In the genomic region with DNA sequence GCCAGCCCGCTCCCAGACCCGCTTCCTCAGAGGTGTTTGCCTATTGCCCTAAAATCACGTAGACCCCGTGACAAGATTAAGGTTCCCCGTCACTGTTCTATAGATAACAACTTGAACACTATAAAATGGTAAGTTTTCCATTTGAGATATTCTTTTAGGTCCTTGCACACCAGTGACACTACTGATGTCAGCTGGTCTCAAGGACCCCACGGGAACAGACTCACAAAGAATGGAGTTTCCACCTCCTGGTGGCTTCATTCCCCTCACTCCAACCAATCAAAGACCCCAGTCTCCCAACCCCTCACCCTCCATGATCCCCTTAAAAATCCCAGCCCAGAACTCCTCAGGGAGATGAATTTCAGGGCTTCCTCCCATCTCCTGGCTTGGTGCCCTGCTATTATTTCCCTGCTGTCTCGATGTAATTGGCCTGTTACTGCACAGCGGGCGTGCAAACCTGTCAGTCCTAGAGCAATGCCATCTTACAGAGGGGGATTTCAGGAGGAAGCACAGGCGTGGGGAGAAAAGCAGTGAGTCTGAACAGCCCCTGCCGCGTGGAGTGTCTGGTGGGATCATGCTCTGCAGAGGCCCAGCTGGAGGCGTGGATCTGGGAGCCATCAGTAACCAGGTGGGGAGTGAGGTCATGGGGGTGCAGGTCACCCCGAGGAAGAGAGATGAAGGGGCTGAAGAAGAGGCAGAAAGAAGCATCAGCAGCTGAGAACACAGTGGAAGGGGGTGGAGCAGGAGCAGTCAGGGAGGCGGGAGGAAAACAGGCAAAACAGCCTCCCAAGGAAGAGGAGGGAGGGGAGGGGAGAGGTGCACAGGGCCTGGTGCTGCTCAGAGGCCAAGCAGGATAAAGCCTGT, we compare ENCODE assay signal across 9 cellular contexts. TPM values are rescaled to one million over a fixed set of nuclear protein-coding genes. Genes with fewer than 3 reads are reported as not detected.
A peak's percentile ranks its signal among the peaks of the same experiment; 100 is the strongest.
DNase-seq lines count a peak whose midpoint lies in the region; ATAC-seq and TF ChIP-seq lines count a peak whose summit lies in the region.
"Had no signal": no experiment of that assay in that cellular context is flagged by ENCODE, and none has a peak within 500 bp of the region (broad histone marks: within the 10 kb centered on the region; RNA-seq: fewer than 3 reads in every experiment).

No MANE protein-coding gene starts in this region.

- no peak for TF ChIP-seq RAD21 in SK-N-SH (IDR thresholded peaks at IDR 0.05; ENCODE audit: low read length)

- TF ChIP-seq EP300 in SK-N-SH (IDR thresholded peaks at IDR 0.05; ENCODE audit: borderline replicate concordance in 1 of 2, low read depth in 1 of 2, low read length in 1 of 2) = no peak

- DNase-seq in D341Med (ENCODE audit: low spot score) (peak; percentile 81), NCI-H1105 (lab: John Stamatoyannopoulos, UW) (peak; percentile 81), SK-N-SH (peak; percentile 66), H4 (ENCODE audit: low spot score) (no peak)
- DNase-seq in effector CD4-positive, alpha-beta T cell = no peak

- 43% methylated on average over 15 of the region's 15 CpGs for WGBS in SK-N-SH (ENCODE audit: low lambda C conversion rate)

- no peak for TF ChIP-seq CTCF in SK-N-SH (IDR thresholded peaks at IDR 0.05)

- H3K9ac ChIP-seq in SK-N-SH (no peak overlapping the region), muscle layer of colon (ENCODE audit: low read length) (peak overlapping the region; percentile 91)

- no peak for ATAC-seq in HG03469 (IDR thresholded peaks at IDR 0.05; ENCODE audit: unreplicated experiment)
- ATAC-seq: right cardiac atrium had no signal

- H4K20me1 ChIP-seq in SK-N-SH (ENCODE audit: insufficient read depth) = no peaks in the 10 kb centered on the region

- H3K79me2 ChIP-seq in SK-N-SH (ENCODE audit: insufficient read depth) = no peaks in the 10 kb centered on the region

- H3F3A ChIP-seq in SK-N-SH (replicated peaks; ENCODE audit: insufficient read depth) = peaks cover 5% of the 10 kb centered on the region

- no peak overlapping the region for H3K4me2 ChIP-seq in SK-N-SH

- no peaks in the 10 kb centered on the region for H3K9me3 ChIP-seq in SK-N-SH
- H3K9me3 ChIP-seq in muscle layer of colon (ENCODE audit: low read length) = no peaks in the 10 kb centered on the region

- H3K4me1 ChIP-seq in SK-N-SH (ENCODE audit: control insufficient read depth in 1 of 2, insufficient read depth in 2 of 2, low read depth in 1 of 2, low read length in 1 of 2) (peaks cover 13 to 35% of the 10 kb centered on the region in 2 experiments; a peak in 3 of 4 replicates), muscle layer of colon (ENCODE audit: insufficient read depth, low read length) (peaks cover 69% of the 10 kb centered on the region)

- H3K9me2 ChIP-seq in SK-N-SH = no peaks in the 10 kb centered on the region

- CTCF ChIA-PET in SK-N-SH (lab: Yijun Ruan, JAX) = interaction anchor here (0.6 to 6.9 kb wide), 2 partner anchors 12 to 18 kb away, joined by 3 to 98 read pairs; no protein-coding TSS in a partner anchor

- POLR2A ChIA-PET in SK-N-SH (lab: Yijun Ruan, JAX) = no interaction called here

- no peak overlapping the region for H3K4me3 ChIP-seq in SK-N-SH (ENCODE audit: low read depth in 2 of 2, low read length in 1 of 2)
- H3K4me3 ChIP-seq in muscle layer of colon (ENCODE audit: low read depth in 1 of 2, low read length in 2 of 2) = peak overlapping the region; percentile 18 to 45
- H3K4me3 ChIP-seq: dorsolateral prefrontal cortex had no signal

- H2AFZ ChIP-seq in SK-N-SH (ENCODE audit: low read depth) = no peak overlapping the region

- no peaks in the 10 kb centered on the region for H3K36me3 ChIP-seq in SK-N-SH (replicated peaks in 1 of 2; ENCODE audit: control insufficient read depth in 1 of 2, insufficient read depth in 2 of 2, low read length in 1 of 2)
- no peaks in the 10 kb centered on the region for H3K36me3 ChIP-seq in muscle layer of colon (ENCODE audit: insufficient read depth, low read length)

- no peaks in the 10 kb centered on the region for H3K27me3 ChIP-seq in SK-N-SH (ENCODE audit: insufficient read depth)
- no peaks in the 10 kb centered on the region for H3K27me3 ChIP-seq in muscle layer of colon (ENCODE audit: control insufficient read depth in 1 of 2, insufficient read depth in 2 of 2, low read length in 2 of 2)

- peak overlapping the region in 1 of 2 experiments; percentile 16; a peak in 2 of 4 replicates for H3K27ac ChIP-seq in SK-N-SH (ENCODE audit: low read depth in 2 of 2, low read length in 1 of 2)
- H3K27ac ChIP-seq in muscle layer of colon (ENCODE audit: low read depth, low read length) = peak overlapping the region; percentile 96
- H3K27ac ChIP-seq: dorsolateral prefrontal cortex had no signal

TF ChIP-seq in SK-N-SH, 30 proteins besides CTCF, POLR2A, EP300 and RAD21 (continues in another document):
- TF ChIP-seq NFIC (IDR thresholded peaks at IDR 0.05; ENCODE audit: borderline replicate concordance) (no peak), FOXM1 (IDR thresholded peaks at IDR 0.05; ENCODE audit: low read depth) (no peak), EZH2phosphoT487 (IDR thresholded peaks at IDR 0.05; ENCODE audit: borderline replicate concordance, low read depth) (no peak), GATA2 (CRISPR knock-in tag; IDR thresholded peaks at IDR 0.05) (no peak), ELF1 (IDR thresholded peaks at IDR 0.05) (no peak), FOXJ3 (CRISPR knock-in tag; IDR thresholded peaks at IDR 0.05) (no peak), RFX5 (IDR thresholded peaks at IDR 0.05; ENCODE audit: low read length) (no peak), POLR2AphosphoS5 (IDR thresholded peaks at IDR 0.05; ENCODE audit: low read depth, low read length) (no peak), MXI1 (IDR thresholded peaks at IDR 0.05; ENCODE audit: low read depth, low read length) (no peak), YY1 (IDR thresholded peaks at IDR 0.05; ENCODE audit: low read depth) (no peak), NRF1 (IDR thresholded peaks at IDR 0.05; ENCODE audit: low read depth, low read length) (no peak)
- TF ChIP-seq, protein P1, sequence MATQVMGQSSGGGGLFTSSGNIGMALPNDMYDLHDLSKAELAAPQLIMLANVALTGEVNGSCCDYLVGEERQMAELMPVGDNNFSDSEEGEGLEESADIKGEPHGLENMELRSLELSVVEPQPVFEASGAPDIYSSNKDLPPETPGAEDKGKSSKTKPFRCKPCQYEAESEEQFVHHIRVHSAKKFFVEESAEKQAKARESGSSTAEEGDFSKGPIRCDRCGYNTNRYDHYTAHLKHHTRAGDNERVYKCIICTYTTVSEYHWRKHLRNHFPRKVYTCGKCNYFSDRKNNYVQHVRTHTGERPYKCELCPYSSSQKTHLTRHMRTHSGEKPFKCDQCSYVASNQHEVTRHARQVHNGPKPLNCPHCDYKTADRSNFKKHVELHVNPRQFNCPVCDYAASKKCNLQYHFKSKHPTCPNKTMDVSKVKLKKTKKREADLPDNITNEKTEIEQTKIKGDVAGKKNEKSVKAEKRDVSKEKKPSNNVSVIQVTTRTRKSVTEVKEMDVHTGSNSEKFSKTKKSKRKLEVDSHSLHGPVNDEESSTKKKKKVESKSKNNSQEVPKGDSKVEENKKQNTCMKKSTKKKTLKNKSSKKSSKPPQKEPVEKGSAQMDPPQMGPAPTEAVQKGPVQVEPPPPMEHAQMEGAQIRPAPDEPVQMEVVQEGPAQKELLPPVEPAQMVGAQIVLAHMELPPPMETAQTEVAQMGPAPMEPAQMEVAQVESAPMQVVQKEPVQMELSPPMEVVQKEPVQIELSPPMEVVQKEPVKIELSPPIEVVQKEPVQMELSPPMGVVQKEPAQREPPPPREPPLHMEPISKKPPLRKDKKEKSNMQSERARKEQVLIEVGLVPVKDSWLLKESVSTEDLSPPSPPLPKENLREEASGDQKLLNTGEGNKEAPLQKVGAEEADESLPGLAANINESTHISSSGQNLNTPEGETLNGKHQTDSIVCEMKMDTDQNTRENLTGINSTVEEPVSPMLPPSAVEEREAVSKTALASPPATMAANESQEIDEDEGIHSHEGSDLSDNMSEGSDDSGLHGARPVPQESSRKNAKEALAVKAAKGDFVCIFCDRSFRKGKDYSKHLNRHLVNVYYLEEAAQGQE (IDR thresholded peaks at IDR 0.05; ENCODE audit: low read depth, low read length) = no peak
- TF ChIP-seq, protein P2, sequence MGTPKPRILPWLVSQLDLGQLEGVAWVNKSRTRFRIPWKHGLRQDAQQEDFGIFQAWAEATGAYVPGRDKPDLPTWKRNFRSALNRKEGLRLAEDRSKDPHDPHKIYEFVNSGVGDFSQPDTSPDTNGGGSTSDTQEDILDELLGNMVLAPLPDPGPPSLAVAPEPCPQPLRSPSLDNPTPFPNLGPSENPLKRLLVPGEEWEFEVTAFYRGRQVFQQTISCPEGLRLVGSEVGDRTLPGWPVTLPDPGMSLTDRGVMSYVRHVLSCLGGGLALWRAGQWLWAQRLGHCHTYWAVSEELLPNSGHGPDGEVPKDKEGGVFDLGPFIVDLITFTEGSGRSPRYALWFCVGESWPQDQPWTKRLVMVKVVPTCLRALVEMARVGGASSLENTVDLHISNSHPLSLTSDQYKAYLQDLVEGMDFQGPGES (IDR thresholded peaks at IDR 0.05; ENCODE audit: low read depth, low read length) = no peak
- TF ChIP-seq, protein P3, sequence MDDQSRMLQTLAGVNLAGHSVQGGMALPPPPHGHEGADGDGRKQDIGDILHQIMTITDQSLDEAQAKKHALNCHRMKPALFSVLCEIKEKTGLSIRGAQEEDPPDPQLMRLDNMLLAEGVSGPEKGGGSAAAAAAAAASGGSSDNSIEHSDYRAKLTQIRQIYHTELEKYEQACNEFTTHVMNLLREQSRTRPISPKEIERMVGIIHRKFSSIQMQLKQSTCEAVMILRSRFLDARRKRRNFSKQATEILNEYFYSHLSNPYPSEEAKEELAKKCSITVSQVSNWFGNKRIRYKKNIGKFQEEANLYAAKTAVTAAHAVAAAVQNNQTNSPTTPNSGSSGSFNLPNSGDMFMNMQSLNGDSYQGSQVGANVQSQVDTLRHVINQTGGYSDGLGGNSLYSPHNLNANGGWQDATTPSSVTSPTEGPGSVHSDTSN (IDR thresholded peaks at IDR 0.05) = no peak
- TF ChIP-seq, protein P4, sequence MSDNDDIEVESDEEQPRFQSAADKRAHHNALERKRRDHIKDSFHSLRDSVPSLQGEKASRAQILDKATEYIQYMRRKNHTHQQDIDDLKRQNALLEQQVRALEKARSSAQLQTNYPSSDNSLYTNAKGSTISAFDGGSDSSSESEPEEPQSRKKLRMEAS (IDR thresholded peaks at IDR 0.05; ENCODE audit: low read depth) = no peak
- TF ChIP-seq, protein P5, sequence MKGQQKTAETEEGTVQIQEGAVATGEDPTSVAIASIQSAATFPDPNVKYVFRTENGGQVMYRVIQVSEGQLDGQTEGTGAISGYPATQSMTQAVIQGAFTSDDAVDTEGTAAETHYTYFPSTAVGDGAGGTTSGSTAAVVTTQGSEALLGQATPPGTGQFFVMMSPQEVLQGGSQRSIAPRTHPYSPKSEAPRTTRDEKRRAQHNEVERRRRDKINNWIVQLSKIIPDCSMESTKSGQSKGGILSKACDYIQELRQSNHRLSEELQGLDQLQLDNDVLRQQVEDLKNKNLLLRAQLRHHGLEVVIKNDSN (IDR thresholded peaks at IDR 0.05; ENCODE audit: borderline replicate concordance, low read depth) = no peak

RNA-seq across cellular contexts. Expression of a gene that starts 35.1 kb away (rescaled TPM):
- 10.6 and 11.7 TPM in 2 replicates for polyA plus RNA-seq in SK-N-SH (2012; rRNA removed)
- polyA plus RNA-seq in SK-N-SH (2012; cell fraction: cytosol; rRNA removed) = 10.0 and 10.7 TPM in 2 replicates
- polyA plus RNA-seq in SK-N-SH (2012; cell fraction: nucleus; rRNA removed) = 19.0 and 22.4 TPM in 2 replicates
- 50.3 and 54.7 TPM in 2 replicates for total RNA-seq in H4 (2014; rRNA removed; shearing (Covaris generic))

Comparison
In these comparisons a context has a peak if more than half of its experiments do, and no peak if none do; other contexts are left out.
1. DNase-seq: peak in D341Med (single experiment), NCI-H1105 (single experiment) and SK-N-SH (single experiment); none in effector CD4-positive, alpha-beta T cell (single experiment) and H4 (single experiment).
2. H3K4me3 ChIP-seq: peak in muscle layer of colon (2 of 2); none in SK-N-SH (0 of 2).